In genomic region chr16:25434061-25434460, GRCh38 we compare ENCODE assay signal across 1 cellular context.
TF ChIP-seq lines count a peak whose summit lies in the region.

No MANE protein-coding gene starts in this region.

TF ChIP-seq in H1, 55 proteins besides CTCF, POLR2A, EP300 and RAD21:
- TF ChIP-seq NANOG (IDR thresholded peaks at IDR 0.05; ENCODE audit: insufficient read depth, low read depth, low read length, poor library complexity, severe bottlenecking) = no peak
- TF ChIP-seq NRF1 (IDR thresholded peaks at IDR 0.05; ENCODE audit: low read depth, low read length) = no peak
- TF ChIP-seq RBBP5 (IDR thresholded peaks at IDR 0.05; ENCODE audit: borderline replicate concordance, low read depth, low read length) = no peak
- no peak for TF ChIP-seq PHF8 (conservative IDR thresholded peaks at IDR 0.05; ENCODE audit: low read depth, low read length)
- TF ChIP-seq CHD7 (IDR thresholded peaks at IDR 0.05; ENCODE audit: insufficient replicate concordance, low read length) = no peak
